In the genomic region with DNA sequence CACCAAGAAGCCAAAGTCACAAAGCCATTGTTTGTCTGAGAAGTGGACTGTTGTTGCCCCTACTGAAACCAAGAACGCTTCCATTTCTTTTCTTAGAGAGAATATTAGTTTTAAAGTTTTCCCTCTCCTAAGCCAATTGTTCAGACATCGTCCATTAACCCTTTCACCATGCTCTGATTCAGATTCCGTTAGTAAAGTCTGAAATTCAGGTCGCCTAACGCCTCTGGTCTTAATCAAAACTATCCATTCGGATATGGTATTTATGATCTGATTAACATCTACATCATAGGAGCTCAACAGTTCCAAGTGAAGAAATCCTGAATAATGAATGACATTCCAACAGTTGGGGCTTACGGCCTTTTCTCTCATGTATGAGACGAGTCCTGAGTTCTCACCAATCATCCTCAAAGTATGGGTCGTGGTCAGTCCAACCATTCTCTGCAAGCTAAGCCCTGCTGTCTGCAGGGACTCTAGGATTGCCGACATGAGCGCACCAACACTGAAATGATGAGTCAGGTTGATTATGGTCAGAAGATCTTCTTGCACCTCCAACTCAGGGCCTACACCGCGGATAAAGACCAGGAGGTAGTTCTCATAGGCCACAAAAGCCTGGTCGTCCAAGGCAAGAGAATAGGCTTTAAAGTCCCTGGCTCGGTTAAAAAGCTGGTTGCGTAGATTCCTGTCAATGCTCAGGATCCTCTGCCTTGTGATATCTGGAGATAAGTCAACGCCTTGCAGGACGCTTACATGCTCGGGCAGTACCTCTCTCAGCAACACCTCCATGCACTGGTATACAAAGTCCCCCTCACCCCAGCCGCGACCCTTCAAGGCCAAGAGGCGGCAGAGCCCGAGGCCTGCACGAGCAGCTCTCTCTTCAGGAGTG, we compare ENCODE assay signal across 8 cellular contexts. TPM values are rescaled to one million over a fixed set of nuclear protein-coding genes. Genes with fewer than 3 reads are reported as not detected.
DNase-seq lines count a peak whose midpoint lies in the region; ATAC-seq, FAIRE-seq and TF ChIP-seq lines count a peak whose summit lies in the region.

No MANE protein-coding gene starts in this region.

- TF ChIP-seq CTCF in CD14-positive monocyte (IDR thresholded peaks at IDR 0.05) (no peak), H1 (IDR thresholded peaks at IDR 0.05; ENCODE audit: control extremely low read depth in 1 of 3, insufficient read depth in 1 of 3, low read depth in 1 of 3, low read length in 3 of 3) (no peak), neural progenitor cell (IDR thresholded peaks at IDR 0.05) (no peak)

- no peak overlapping the region for H3K4ac ChIP-seq in H1 (replicated peaks; ENCODE audit: insufficient read length, low read depth, low read length)

- H3K9ac ChIP-seq in H1 (replicated peaks in 1 of 4; ENCODE audit: extremely low read depth in 1 of 4, low read depth in 3 of 4, low read length in 3 of 4) (peak overlapping the region; percentile 88 to 96 (median 92)), neural progenitor cell (peak overlapping the region; percentile 79)

- no peak overlapping the region for H2BK15ac ChIP-seq in H1 (ENCODE audit: low read length)

- ATAC-seq in HG02973 (IDR thresholded peaks at IDR 0.05; ENCODE audit: unreplicated experiment), result no peak
- no peak for ATAC-seq in GM18909 (IDR thresholded peaks at IDR 0.05; ENCODE audit: poor library complexity, unreplicated experiment)

- H2BK5ac ChIP-seq in H1 (ENCODE audit: low read depth, low read length), result peak overlapping the region; percentile 94

- TF ChIP-seq RAD21 in H1 (IDR thresholded peaks at IDR 0.05 in 1 of 2, conservative IDR thresholded peaks at IDR 0.05 in 1 of 2; ENCODE audit: low read depth in 2 of 2, low read length in 2 of 2), result no peak

- peak overlapping the region; percentile 62 for H4K5ac ChIP-seq in H1 (ENCODE audit: insufficient read length, low read depth, low read length)

- peak; percentile 50 for DNase-seq in CD14-positive monocyte (ENCODE audit: low spot score)
- peak; percentile 66 for DNase-seq in LHCN-M2 (ENCODE audit: low read depth)
- no peak for DNase-seq in H1 (ENCODE audit: low read depth in 1 of 2, low spot score in 2 of 2)
- peak; percentile 38 for DNase-seq in neural progenitor cell (ENCODE audit: low spot score)
- DNase-seq in GOT3 (lab: John Stamatoyannopoulos, UW), result no peak
- DNase-seq in 8988T, result no peak

- peaks cover 4% of the 10 kb centered on the region; the same call in 1 of the 2 replicates for H3K23me2 ChIP-seq in H1 (ENCODE audit: low read depth, low read length)

- peak overlapping the region; percentile 96; the same call in 1 of the 2 replicates for H4K8ac ChIP-seq in H1 (ENCODE audit: extremely low read depth, insufficient read depth, low read length)

- H3K9me3 Mint-ChIP-seq in CD14-positive monocyte, result no peaks in the 10 kb centered on the region
- no peaks in the 10 kb centered on the region for H3K9me3 Mint-ChIP-seq in neural progenitor cell

- H4K20me1 ChIP-seq in H1 (replicated peaks in 1 of 2; ENCODE audit: control insufficient read depth in 1 of 2, insufficient read depth in 2 of 2, low read length in 2 of 2) (peaks cover 2 to 12% of the 10 kb centered on the region in 2 experiments), neural progenitor cell (ENCODE audit: low read depth) (peaks cover 41% of the 10 kb centered on the region)

- no peak overlapping the region for H2AK5ac ChIP-seq in H1 (ENCODE audit: low read depth, low read length)

- TF ChIP-seq EP300 in H1 (IDR thresholded peaks at IDR 0.05; ENCODE audit: borderline replicate concordance in 1 of 2, low read depth in 2 of 2, low read length in 2 of 2), result no peak

- H4K91ac ChIP-seq in H1 (replicated peaks; ENCODE audit: insufficient read length, low read length), result peak overlapping the region; percentile 1

- WGBS in H1 (ENCODE audit: extremely low coverage in 1 of 2, insufficient coverage in 1 of 2, insufficient read length in 1 of 2, insufficient replicate concordance in 2 of 2, low coverage in 1 of 2, low lambda C conversion rate in 2 of 2, missing lambda C conversion rate in 1 of 2), 2 experiments, result 15% methylated on average over 24 of the region's 24 CpGs; no CpG with 5 or more reads in 1 of the 2 experiments

- peaks cover 19 to 40% of the 10 kb centered on the region in 2 donors for H3K36me3 Mint-ChIP-seq in CD14-positive monocyte
- H3K36me3 Mint-ChIP-seq in neural progenitor cell, result peaks cover 10% of the 10 kb centered on the region

- no peak overlapping the region for H2BK20ac ChIP-seq in H1 (ENCODE audit: low read length)

- peak overlapping the region; percentile 83 for H3K56ac ChIP-seq in H1 (replicated peaks; ENCODE audit: insufficient read length, low read depth, low read length)

- H3K27me3 ChIP-seq in H1 (replicated peaks in 1 of 4; ENCODE audit: control insufficient read depth in 3 of 4, extremely low read depth in 1 of 4, insufficient read depth in 3 of 4, low read length in 3 of 4), result no peaks in the 10 kb centered on the region
- no peaks in the 10 kb centered on the region for H3K27me3 ChIP-seq in neural progenitor cell

- H3K14ac ChIP-seq in H1 (ENCODE audit: insufficient read length), result no peak overlapping the region

- no peak overlapping the region for H3K23ac ChIP-seq in H1 (ENCODE audit: insufficient read length)

- H3K4me3 ChIP-seq in H1 (ENCODE audit: extremely low read depth in 1 of 4, insufficient read depth in 2 of 4, low read depth in 3 of 4, low read length in 4 of 4) (peak overlapping the region; percentile 58 to 93 (median 90)), neural progenitor cell (peak overlapping the region; percentile 66)

- H3K4me2 ChIP-seq in H1 (ENCODE audit: insufficient read depth in 1 of 2, low read depth in 2 of 2, low read length in 2 of 2), result peak overlapping the region; percentile 95 to 97
- H3K4me2 ChIP-seq in neural progenitor cell, result peak overlapping the region; percentile 87

- POLR2A ChIA-PET in H1 (lab: Charles Lee; ENCODE audit: partially characterized antibody), result interaction anchor here (0.8 to 2.5 kb wide), 25 partner anchors 9 to 229 kb away, joined by 3 to 18 read pairs (median 5); partner anchors contain the start of gene TRANK1

- H3K27ac Mint-ChIP-seq in CD14-positive monocyte (no peak overlapping the region), neural progenitor cell (peak overlapping the region; percentile 54)

- no peaks in the 10 kb centered on the region; the same call in 1 of the 2 replicates for H3K79me1 ChIP-seq in H1 (ENCODE audit: low read depth, low read length)

- peaks cover 0 to 2% (median 0%) of the 10 kb centered on the region in 4 experiments; a peak in 3 of 7 replicates for H3K4me1 ChIP-seq in H1 (replicated peaks in 1 of 4; ENCODE audit: control insufficient read depth in 3 of 4, insufficient read depth in 4 of 4, low read length in 3 of 4)
- peaks cover 35% of the 10 kb centered on the region for H3K4me1 ChIP-seq in neural progenitor cell

- H3K4me1 Mint-ChIP-seq in CD14-positive monocyte, result peaks cover 41% of the 10 kb centered on the region
- H3K4me1 Mint-ChIP-seq in neural progenitor cell, result peaks cover 36% of the 10 kb centered on the region

- no peak for FAIRE-seq in H1 (lab: Jason Lieb, UNC)

- H3F3A ChIP-seq in neural progenitor cell (ENCODE audit: low read depth), result peaks cover 13% of the 10 kb centered on the region

- peak overlapping the region; percentile 33 for H2BK120ac ChIP-seq in H1 (replicated peaks; ENCODE audit: low read depth, low read length)

- intact Hi-C loops in CD14-positive monocyte (cut with micrococcal nuclease), result loop anchor here (5.0 kb wide), 2 partner anchors 80 to 85 kb away; no protein-coding TSS in a partner anchor

- no peak overlapping the region for H2AFZ ChIP-seq in H1 (ENCODE audit: low read length)
- no peak overlapping the region for H2AFZ ChIP-seq in neural progenitor cell (replicated peaks)

- CTCF ChIA-PET in H1 (lab: Charles Lee; ENCODE audit: partially characterized antibody), result interaction anchor here (0.7 to 4.9 kb wide), 16 partner anchors 12 to 261 kb away, joined by 3 to 33 read pairs (median 3); no protein-coding TSS in a partner anchor

- H3K36me3 ChIP-seq in H1 (ENCODE audit: control insufficient read depth in 2 of 4, insufficient read depth in 4 of 4, low read length in 3 of 4) (peaks cover 3 to 34% (median 10%) of the 10 kb centered on the region in 4 experiments; a peak in 7 of 8 replicates), neural progenitor cell (peaks cover 8% of the 10 kb centered on the region)

- TF ChIP-seq POLR2A in H1 (IDR thresholded peaks at IDR 0.05; ENCODE audit: control extremely low read depth in 1 of 2, low read depth in 2 of 2, low read length in 2 of 2), result no peak

- no peaks in the 10 kb centered on the region for H3K27me3 Mint-ChIP-seq in CD14-positive monocyte (ENCODE audit: low read depth in 3 of 3)
- H3K27me3 Mint-ChIP-seq in neural progenitor cell (ENCODE audit: insufficient read depth, low read depth), result peaks cover 2% of the 10 kb centered on the region

- H3K79me2 ChIP-seq in H1 (ENCODE audit: control insufficient read depth in 1 of 2, insufficient read depth in 2 of 2, low read length in 2 of 2) (peaks cover 10 to 49% of the 10 kb centered on the region in 2 experiments; a peak in 3 of 4 replicates), neural progenitor cell (ENCODE audit: low read depth) (peaks cover 77% of the 10 kb centered on the region)

- H3K9me3 ChIP-seq in H1 (ENCODE audit: insufficient read depth in 2 of 2, low read depth in 1 of 2, low read length in 1 of 2), result no peaks in the 10 kb centered on the region
- H3K9me3 ChIP-seq in neural progenitor cell (ENCODE audit: low read depth), result no peaks in the 10 kb centered on the region

- H3K27ac ChIP-seq in H1 (ENCODE audit: low read depth, low read length) (peak overlapping the region; percentile 96), neural progenitor cell (peak overlapping the region; percentile 94)

- H3K4me3 Mint-ChIP-seq in CD14-positive monocyte (no peak overlapping the region), neural progenitor cell (no peak overlapping the region)

- peak overlapping the region; percentile 20; the same call in 1 of the 2 replicates for H3K18ac ChIP-seq in H1 (ENCODE audit: extremely low read depth, low read length)

- H2BK12ac ChIP-seq in H1 (ENCODE audit: low read depth, low read length), result 0 out of 2 replicates have a peak overlapping the region, but pooled peaks have one; percentile 65

RNA-seq across cellular contexts. Expression of gene EPM2AIP1, which starts 0.8 kb away (rescaled TPM):
- polyA plus RNA-seq in CD14-positive monocyte, result 1 to 10 TPM; 3.6 to 5.8 TPM
- 11.8 and 17.2 TPM in 2 replicates for total RNA-seq in LHCN-M2 (2014; rRNA removed)
- 5.2 TPM for polyA plus RNA-seq in LHCN-M2 (2012)
- total RNA-seq in H1 (2021; fragmentation: NEBNext Ultra II Directional; extraction: Animal tissue kit (Norgen Biotek cat#: 25700)), result 9.0 and 11.9 TPM in 2 replicates
- polyA plus RNA-seq in H1 (2011; rRNA removed), result 5.2 and 6.6 TPM in 2 replicates
- 8.9 TPM for polyA plus RNA-seq in H1 (2011; cell fraction: cytosol; rRNA removed)
- polyA plus RNA-seq in H1 (2011; cell fraction: nucleus; rRNA removed), result 6.5 TPM
- polyA plus RNA-seq in H1 (2012, experiment 1 of 2), result 4.9 to 8.6 TPM (median 6.4 TPM) in 4 replicates
- polyA plus RNA-seq in H1 (2012, experiment 2 of 2), result 0.56 TPM
- polyA plus RNA-seq in H1 (2013, experiment 1 of 2), result 11.6 TPM
- 10.5 TPM for polyA plus RNA-seq in H1 (2013, experiment 2 of 2)
- 11.3 and 12.1 TPM in 2 replicates for polyA minus RNA-seq in H1 (2011; rRNA and poly(A)+ RNA removed)
- 5.3 TPM for polyA minus RNA-seq in H1 (2011; cell fraction: cytosol; rRNA and poly(A)+ RNA removed)
- polyA minus RNA-seq in H1 (2011; cell fraction: nucleus; rRNA and poly(A)+ RNA removed), result 36.6 TPM
- 27.4 and 51.4 TPM in 2 replicates for total RNA-seq in neural progenitor cell (ENCODE audit: low replicate concordance)

RNA-seq across cellular contexts. Expression of gene MLH1, which starts 1.2 kb away (rescaled TPM):
- 10 to 100 TPM; 18.5 to 19.7 TPM for polyA plus RNA-seq in CD14-positive monocyte
- total RNA-seq in LHCN-M2 (2014; rRNA removed), result 56.4 and 62.2 TPM in 2 replicates
- 31.6 TPM for polyA plus RNA-seq in LHCN-M2 (2012)
- 47.3 and 51.1 TPM in 2 replicates for total RNA-seq in H1 (2021; fragmentation: NEBNext Ultra II Directional; extraction: Animal tissue kit (Norgen Biotek cat#: 25700))
- polyA plus RNA-seq in H1 (2011; rRNA removed), result 28.4 and 36.4 TPM in 2 replicates
- 37.5 TPM for polyA plus RNA-seq in H1 (2011; cell fraction: cytosol; rRNA removed)
- 59.1 TPM for polyA plus RNA-seq in H1 (2011; cell fraction: nucleus; rRNA removed)
- polyA plus RNA-seq in H1 (2012, experiment 1 of 2), result 44.1 to 66.1 TPM (median 46.4 TPM) in 4 replicates
- polyA plus RNA-seq in H1 (2012, experiment 2 of 2), result 10.7 TPM
- 33.7 TPM for polyA plus RNA-seq in H1 (2013, experiment 1 of 2)
- 28.7 TPM for polyA plus RNA-seq in H1 (2013, experiment 2 of 2)
- polyA minus RNA-seq in H1 (2011; rRNA and poly(A)+ RNA removed), result 76.8 and 90.3 TPM in 2 replicates
- 42.9 TPM for polyA minus RNA-seq in H1 (2011; cell fraction: cytosol; rRNA and poly(A)+ RNA removed)
- polyA minus RNA-seq in H1 (2011; cell fraction: nucleus; rRNA and poly(A)+ RNA removed), result 59.3 TPM
- 68.3 and 71.1 TPM in 2 replicates for total RNA-seq in neural progenitor cell (ENCODE audit: low replicate concordance)

RNA-seq across cellular contexts. Expression of gene TRANK1, which starts 47.3 kb away (rescaled TPM):
- polyA plus RNA-seq in CD14-positive monocyte (1 to 10 TPM; 2.8 to 5.8 TPM), H1 (2011; rRNA removed) (2.9 and 3.9 TPM in 2 replicates)
- total RNA-seq in LHCN-M2 (2014; rRNA removed) (3.4 and 8.4 TPM in 2 replicates), neural progenitor cell (ENCODE audit: low replicate concordance) (10.5 and 12.1 TPM in 2 replicates)
- 4.6 TPM for polyA plus RNA-seq in LHCN-M2 (2012)
- total RNA-seq in H1 (2021; fragmentation: NEBNext Ultra II Directional; extraction: Animal tissue kit (Norgen Biotek cat#: 25700)), result 8.8 TPM in 2 replicates
- polyA plus RNA-seq in H1 (2011; cell fraction: cytosol; rRNA removed), result 4.0 TPM
- polyA plus RNA-seq in H1 (2011; cell fraction: nucleus; rRNA removed), result 6.2 TPM
- polyA plus RNA-seq in H1 (2012, experiment 1 of 2), result 3.0 to 5.2 TPM (median 4.6 TPM) in 4 replicates
- polyA plus RNA-seq in H1 (2012, experiment 2 of 2), result 0.25 TPM
- 0.99 TPM for polyA plus RNA-seq in H1 (2013, experiment 1 of 2)
- 0.81 TPM for polyA plus RNA-seq in H1 (2013, experiment 2 of 2)
- polyA minus RNA-seq in H1 (2011; rRNA and poly(A)+ RNA removed), result 10.2 and 11.5 TPM in 2 replicates
- polyA minus RNA-seq in H1 (2011; cell fraction: cytosol; rRNA and poly(A)+ RNA removed), result 5.1 TPM
- polyA minus RNA-seq in H1 (2011; cell fraction: nucleus; rRNA and poly(A)+ RNA removed), result 8.1 TPM

Comparison
In these comparisons a context has a peak if more than half of its experiments do, and no peak if none do; other contexts are left out.
1. DNase-seq: peak in CD14-positive monocyte (single experiment), LHCN-M2 (single experiment) and neural progenitor cell (single experiment); none in H1 (0 of 2), GOT3 (single experiment) and 8988T (single experiment).